ENCODE assay signal across 7 cellular contexts in the genomic region with DNA sequence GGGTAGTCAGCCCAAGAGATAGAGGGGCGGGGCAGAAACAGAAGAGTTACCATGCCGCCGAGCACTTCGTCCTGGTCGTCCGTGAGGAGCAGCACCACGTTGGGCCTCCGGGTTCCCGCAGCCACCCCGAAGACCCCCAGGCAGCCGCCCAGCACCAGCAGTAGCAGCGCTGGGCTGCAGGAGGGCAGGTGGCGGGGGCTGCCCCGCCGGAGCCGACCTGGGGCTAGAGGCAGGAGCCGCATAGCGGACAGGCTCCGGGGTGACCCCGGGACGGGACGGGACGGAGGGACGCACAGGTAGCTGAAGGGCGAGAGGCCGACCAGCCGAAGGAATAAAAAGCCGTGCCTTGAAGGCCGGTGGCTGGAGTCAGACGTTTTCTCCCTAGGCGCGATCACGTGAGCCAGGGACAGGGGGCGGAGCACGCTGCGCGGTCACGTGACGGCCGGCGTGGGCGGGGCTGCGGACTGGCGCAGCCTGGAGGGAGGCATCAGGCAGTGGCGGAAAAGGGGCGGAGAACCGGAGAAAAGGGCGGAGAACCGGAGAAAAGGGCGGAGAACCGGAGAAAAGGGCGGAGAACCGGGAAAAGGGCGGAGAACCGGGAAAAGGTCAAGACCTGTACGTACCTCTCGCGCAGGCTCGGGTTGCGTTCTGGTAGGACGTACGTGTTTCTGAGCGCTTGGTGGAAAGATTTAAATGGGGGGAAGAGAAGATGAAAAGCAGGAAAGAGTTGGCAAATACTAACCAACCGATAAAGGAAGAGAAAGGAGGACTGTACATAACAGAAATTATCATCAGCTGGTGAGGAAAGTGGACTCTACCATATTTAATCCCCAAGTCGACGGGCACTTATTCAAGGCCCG.
DNase-seq lines count a peak whose midpoint lies in the region; ATAC-seq and TF ChIP-seq lines count a peak whose summit lies in the region.

A gene (minus strand): TSS at position 372 of the 860 bp plus-strand sequence. CDS start 130 bp downstream, at position 242.

- in situ Hi-C loops in astrocyte of the spinal cord (cut with HindIII; ENCODE audit: low sequenced_read_pairs), result no loop called here

- peak within 1 kb of the TSS; percentile 90 for H3K4me3 ChIP-seq in astrocyte of the spinal cord (ENCODE audit: low read depth, low read length)
- peak within 1 kb of the TSS; percentile 87 for H3K4me3 ChIP-seq in retinal pigment epithelial cell (ENCODE audit: low read length)

- DNase-seq in NCI-H2081 (lab: John Stamatoyannopoulos, UW) (peak; percentile 89), T1000 (lab: John Stamatoyannopoulos, UW) (peak; percentile 100), astrocyte of the spinal cord (ENCODE audit: low read depth, low spot score) (peak; percentile 94), hippocampal formation (lab: John Stamatoyannopoulos, UW) (peak; percentile 94 to 96), retinal pigment epithelial cell (ENCODE audit: low read depth) (peak; percentile 77)

- no peak for TF ChIP-seq CTCF in astrocyte of the spinal cord (IDR thresholded peaks at IDR 0.05; ENCODE audit: low read depth, low read length)
- no peak for TF ChIP-seq CTCF in retinal pigment epithelial cell (conservative IDR thresholded peaks at IDR 0.05; ENCODE audit: low read depth, low read length)

- ATAC-seq in GM18505 (IDR thresholded peaks at IDR 0.05; ENCODE audit: unreplicated experiment), result peak; percentile 87
- ATAC-seq in HG02981 (IDR thresholded peaks at IDR 0.05; ENCODE audit: unreplicated experiment), result peak; percentile 80

- peak; percentile 66 for TF ChIP-seq POLR2A in GM18505 (IDR thresholded peaks at IDR 0.05; ENCODE audit: borderline replicate concordance, extremely low read depth, insufficient read depth, insufficient read length)

Comparison
In these comparisons a context has a peak if more than half of its experiments do, and no peak if none do; other contexts are left out.
1. Peak in every context shown above with its lines: DNase-seq, ATAC-seq and H3K4me3 ChIP-seq.